Comparison of ENCODE assay signal across 33 cellular contexts in the genomic region with DNA sequence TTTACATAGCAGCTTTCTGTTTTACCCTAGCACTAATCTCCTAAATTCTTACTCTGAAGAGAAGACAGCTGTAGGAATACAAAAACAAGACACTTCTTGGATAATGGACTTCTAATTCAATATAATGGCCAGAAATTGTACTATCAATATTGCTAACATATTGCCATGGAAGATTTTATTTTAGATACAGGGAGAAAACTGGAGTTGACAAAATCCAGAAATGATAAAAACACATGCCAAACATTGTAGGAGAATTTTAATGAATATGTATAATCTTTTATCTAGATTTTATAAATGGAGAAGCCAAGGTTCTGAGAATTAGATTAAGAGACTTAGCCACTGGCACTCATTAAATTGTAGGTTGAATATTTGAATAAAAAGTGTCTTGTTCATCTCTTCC.
"Had no signal": no experiment of that assay in that cellular context is flagged by ENCODE, and none has a peak within 500 bp of the region (broad histone marks: within the 10 kb centered on the region; RNA-seq: fewer than 3 reads in every experiment).

No MANE protein-coding gene starts in this region.

- H3K4me3 ChIP-seq: adrenal gland, ascending aorta, body of pancreas, breast epithelium, cardiac muscle cell had no signal

- H3K27me3 ChIP-seq: adrenal gland, ascending aorta, body of pancreas, brain microvascular endothelial cell, breast epithelium, cardiac muscle cell had no signal

- DNase-seq: activated effector memory CD4-positive, alpha-beta T cell treated with anti-CD3 and anti-CD28 coated beads, Interleukin-2, amount 50 U/mL, for 16 hours; activated gamma-delta T cell; activated gamma-delta T cell treated with Interleukin-2 at 50 U/mL for 16 hours; activated naive CD4-positive, alpha-beta T cell; activated naive CD4-positive, alpha-beta T cell treated with anti-CD3 and anti-CD28 coated beads for 36 hours; activated naive CD4-positive, alpha-beta T cell treated with anti-CD3 and anti-CD28 coated beads, Interleukin-2, amount 10 ng/mL, durations not matched to agents 7 days and 5 days; activated naive CD4-positive, alpha-beta T cell treated with anti-CD3 and anti-CD28 coated beads, Interleukin-2, amount 50 U/mL, for 16 hours; activated naive CD4-positive, alpha-beta T cell treated with Interleukin-2 at 50 U/mL for 16 hours; activated naive CD8-positive, alpha-beta T cell treated with anti-CD3 and anti-CD28 coated beads for 36 hours; activated naive CD8-positive, alpha-beta T cell treated with anti-CD3 and anti-CD28 coated beads, Interleukin-2, amount 10 ng/mL, durations not matched to agents 7 days and 5 days; activated naive CD8-positive, alpha-beta T cell treated with anti-CD3 and anti-CD28 coated beads, Interleukin-2, amount 50 U/mL, for 24 hours; activated T-cell treated with anti-CD3 and anti-CD28 coated beads, Interleukin-2, amount 50 U/mL, for 24 hours; activated T-cell treated with anti-CD3 and anti-CD28 coated beads, Interleukin-2, amount 50 U/mL, for 4 hours; activated T-cell treated with anti-CD3 and anti-CD28 coated beads, Interleukin-2, amount 50 U/mL, for 48 hours; activated T-cell treated with anti-CD3 and anti-CD28 coated beads, Interleukin-2, amount 50 U/mL, for 72 hours; adrenal gland; amniotic stem cell; amygdala; anterior cingulate cortex; aorta; body of pancreas; brain microvascular endothelial cell; caudate nucleus; central memory CD4-positive, alpha-beta T cell; cerebellar nuclear complex had no signal

- H3K4me1 ChIP-seq: adrenal gland, ascending aorta, breast epithelium had no signal

- H3K9me3 ChIP-seq: adrenal gland, ascending aorta, body of pancreas, breast epithelium had no signal

- ATAC-seq: activated naive CD4-positive, alpha-beta T cell treated with anti-CD3 and anti-CD28 coated beads, Interleukin-2, amount 50 U/mL, for 72 hours; activated naive CD8-positive, alpha-beta T cell treated with anti-CD3 and anti-CD28 coated beads, Interleukin-2, amount 50 U/mL, for 24 hours; activated T-cell treated with anti-CD3 and anti-CD28 coated beads, Interleukin-2, amount 50 U/mL, for 4 hours; activated T-cell treated with anti-CD3 and anti-CD28 coated beads, Interleukin-2, amount 50 U/mL, for 72 hours; activated T-helper 17 cell treated with anti-CD3 and anti-CD28 coated beads, Interleukin-2, amount 50 U/mL, for 72 hours; body of pancreas had no signal

- FAIRE-seq: astrocyte, bronchial epithelial cell, colon had no signal

- H3K27ac ChIP-seq: adrenal gland, ascending aorta, body of pancreas, brain microvascular endothelial cell, breast epithelium, cardiac muscle cell had no signal

- H3K36me3 ChIP-seq: adrenal gland, ascending aorta, brain microvascular endothelial cell, breast epithelium, cardiac muscle cell had no signal
